In genomic region chr13:106795847-106796246, GRCh38 we compare ENCODE assay signal across 12 cellular contexts.
DNase-seq lines count a peak whose midpoint lies in the region; ATAC-seq, FAIRE-seq and TF ChIP-seq lines count a peak whose summit lies in the region.
"Had no signal": no experiment of that assay in that cellular context is flagged by ENCODE, and none has a peak within 500 bp of the region (broad histone marks: within the 10 kb centered on the region; RNA-seq: fewer than 3 reads in every experiment).

No MANE protein-coding gene starts in this region.

- no peaks in the 10 kb centered on the region for H3K9me3 Mint-ChIP-seq in endothelial cell (ENCODE audit: unreplicated experiment)

- FAIRE-seq in small intestine (lab: Jason Lieb, UNC), result no peak
- FAIRE-seq: RCC 7860 had no signal

- no peaks in the 10 kb centered on the region for H3K9me3 ChIP-seq in neuron (ENCODE audit: low read length)
- H3K9me3 ChIP-seq in small intestine (ENCODE audit: control insufficient read depth, low read depth), result no peaks in the 10 kb centered on the region
- H3K9me3 ChIP-seq: spleen had no signal

- no peak for TF ChIP-seq CTCF in GM12865 (IDR thresholded peaks at IDR 0.05; ENCODE audit: insufficient read depth, low read depth, low read length, missing control alignments)
- no peak for TF ChIP-seq CTCF in endothelial cell (IDR thresholded peaks at IDR 0.05; ENCODE audit: unreplicated experiment)

- H3K36me3 Mint-ChIP-seq in endothelial cell (ENCODE audit: low read depth, unreplicated experiment), result no peaks in the 10 kb centered on the region

- peaks cover 49% of the 10 kb centered on the region for H3K4me1 Mint-ChIP-seq in endothelial cell (ENCODE audit: unreplicated experiment)

- peak; percentile 4 for ATAC-seq in HG03432 (IDR thresholded peaks at IDR 0.05; ENCODE audit: unreplicated experiment)
- no peak for ATAC-seq in HG03097 (IDR thresholded peaks at IDR 0.05; ENCODE audit: low FRiP score, unreplicated experiment)
- no peak for ATAC-seq in HG03439 (IDR thresholded peaks at IDR 0.05; ENCODE audit: unreplicated experiment)

- H3K4me3 Mint-ChIP-seq in endothelial cell (ENCODE audit: unreplicated experiment), result peak overlapping the region; percentile 39

- no peaks in the 10 kb centered on the region for H3K27me3 Mint-ChIP-seq in endothelial cell (ENCODE audit: unreplicated experiment)

- H3K4me1 ChIP-seq in neuron (ENCODE audit: insufficient read depth, low read length) (peaks cover 14% of the 10 kb centered on the region), small intestine (ENCODE audit: control insufficient read depth in 2 of 2, insufficient read depth in 1 of 2, low read depth in 1 of 2, low read length in 1 of 2) (no peaks in the 10 kb centered on the region)
- H3K4me1 ChIP-seq: spleen had no signal

- H3K36me3 ChIP-seq in neuron (ENCODE audit: insufficient read depth, low read length) (no peaks in the 10 kb centered on the region), small intestine (ENCODE audit: control insufficient read depth in 2 of 2, insufficient read depth in 2 of 2, low read length in 2 of 2) (no peaks in the 10 kb centered on the region)
- H3K36me3 ChIP-seq: spleen had no signal

- DNase-seq in GM12865 (ENCODE audit: low read depth), result no peak
- DNase-seq in endothelial cell (ENCODE audit: low spot score), result no peak
- no peak for DNase-seq in small intestine
- DNase-seq: activated CD4-positive, alpha-beta T cell treated with anti-CD3 and anti-CD28 coated beads, Interleukin-2, amount 50 U/mL, for 1 hour; cerebellar nuclear complex; GDM1; spleen had no signal

- H2AFZ ChIP-seq in neuron (ENCODE audit: low read depth, low read length), result peak overlapping the region; percentile 48

- no peak overlapping the region for H3K27ac ChIP-seq in small intestine (ENCODE audit: low read depth in 1 of 2, low read length in 1 of 2)

- 32 to 48% (median 45%) methylated on average over 9 of the region's 9 CpGs for WGBS in small intestine, 3 donors

- H3K4me3 ChIP-seq in GM12865 (ENCODE audit: low read depth, low read length) (peak overlapping the region; percentile 5; the same call in 1 of the 2 replicates), neuron (ENCODE audit: low read length) (peak overlapping the region; percentile 32), small intestine (ENCODE audit: low read depth in 1 of 2, low read length in 2 of 2) (no peak overlapping the region)

- H3K27me3 ChIP-seq in neuron (ENCODE audit: insufficient read depth, low read length) (no peaks in the 10 kb centered on the region), small intestine (ENCODE audit: control insufficient read depth in 2 of 2, insufficient read depth in 2 of 2, low read length in 2 of 2) (no peaks in the 10 kb centered on the region)
- H3K27me3 ChIP-seq: spleen had no signal

- H3K27ac Mint-ChIP-seq in endothelial cell (ENCODE audit: unreplicated experiment), result peak overlapping the region; percentile 25

Comparison
In these comparisons a context has a peak if more than half of its experiments do, and no peak if none do; other contexts are left out.
1. H3K4me3 ChIP-seq: peak in GM12865 (single experiment) and neuron (single experiment); none in small intestine (0 of 2).